Comparison of ENCODE assay signal across 15 cellular contexts in the genomic region with DNA sequence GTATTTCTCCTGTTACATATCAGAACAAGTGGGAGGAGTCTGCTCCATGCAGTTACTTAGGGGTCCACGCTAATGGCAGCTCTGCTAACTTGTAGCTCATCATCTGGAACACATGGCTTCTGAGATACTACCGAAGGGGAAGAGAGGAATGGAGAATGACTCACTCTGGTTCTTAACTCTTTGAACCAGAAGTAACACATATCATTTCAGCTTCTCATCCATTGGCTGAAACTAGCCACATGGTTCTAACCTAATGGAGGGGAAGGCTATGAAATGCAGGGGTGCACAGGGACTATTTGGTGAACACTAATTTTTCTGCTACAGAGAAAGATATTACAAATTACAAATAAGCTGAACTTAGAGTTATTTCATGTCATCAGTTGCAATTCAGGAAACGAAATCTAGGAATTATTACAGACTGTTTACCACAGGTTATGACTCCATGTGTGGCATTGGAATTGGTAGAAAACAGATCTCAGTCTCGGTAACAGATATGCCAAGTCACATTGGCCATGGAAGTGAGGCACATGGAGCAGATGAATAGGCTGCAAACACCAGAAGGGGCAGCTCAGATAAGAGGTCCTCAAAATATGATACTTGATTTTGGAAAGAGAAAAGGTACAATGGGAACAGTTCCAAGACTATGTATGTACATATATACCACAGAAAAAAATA. TPM values are rescaled to one million over a fixed set of nuclear protein-coding genes. Genes with fewer than 3 reads are reported as not detected.
DNase-seq lines count a peak whose midpoint lies in the region; ATAC-seq and TF ChIP-seq lines count a peak whose summit lies in the region.
"Had no signal": no experiment of that assay in that cellular context is flagged by ENCODE, and none has a peak within 500 bp of the region (broad histone marks: within the 10 kb centered on the region; RNA-seq: fewer than 3 reads in every experiment).

No MANE protein-coding gene starts in this region.

- H3K9ac ChIP-seq in SK-N-SH = no peak overlapping the region
- H3K9ac ChIP-seq in PC-3 (ENCODE audit: low read length) = no peak overlapping the region

- intact Hi-C loops in PC-3 (cut with micrococcal nuclease) = no loop called here

- H3K79me2 ChIP-seq in SK-N-SH (ENCODE audit: insufficient read depth) (no peaks in the 10 kb centered on the region), PC-3 (ENCODE audit: low read length) (no peaks in the 10 kb centered on the region), osteoblast (ENCODE audit: insufficient read depth, low read length) (no peaks in the 10 kb centered on the region)

- H3K4me3 ChIP-seq in SK-N-SH (ENCODE audit: low read depth in 2 of 2, low read length in 1 of 2) = no peak overlapping the region
- H3K4me3 ChIP-seq in HEK293 (ENCODE audit: low read depth, low read length) = no peak overlapping the region
- no peak overlapping the region for H3K4me3 ChIP-seq in PC-3 (ENCODE audit: low read length)
- no peak overlapping the region for H3K4me3 ChIP-seq in osteoblast (ENCODE audit: insufficient read depth, low read length)

- H3K4me1 ChIP-seq in SK-N-SH (ENCODE audit: control insufficient read depth in 1 of 2, insufficient read depth in 2 of 2, low read depth in 1 of 2, low read length in 1 of 2) (peaks cover 6 to 8% of the 10 kb centered on the region in 2 experiments; a peak in 2 of 4 replicates), HEK293 (ENCODE audit: control insufficient read depth, insufficient read depth, low read length) (peaks cover 9% of the 10 kb centered on the region), PC-3 (ENCODE audit: insufficient read depth, low read length) (peaks cover 14% of the 10 kb centered on the region), osteoblast (ENCODE audit: insufficient read depth, low read length) (peaks cover 8% of the 10 kb centered on the region)

- H3K27ac ChIP-seq in SK-N-SH (ENCODE audit: low read depth in 2 of 2, low read length in 1 of 2) (no peak overlapping the region), HEK293 (ENCODE audit: extremely low read depth, low read depth, low read length) (no peak overlapping the region), PC-3 (ENCODE audit: low read length) (no peak overlapping the region), osteoblast (ENCODE audit: low read depth, low read length) (no peak overlapping the region)

- no peak for TF ChIP-seq EP300 in SK-N-SH (IDR thresholded peaks at IDR 0.05; ENCODE audit: borderline replicate concordance in 1 of 2, low read depth in 1 of 2, low read length in 1 of 2)

- WGBS in SK-N-SH (ENCODE audit: low lambda C conversion rate) = 52% methylated on average over 4 of the region's 4 CpGs

- ATAC-seq in SK-N-SH treated with all-trans-retinoic acid at 6 μM for 48 hours (no peak), PC-3 (no peak), GM21381 (IDR thresholded peaks at IDR 0.05; ENCODE audit: unreplicated experiment) (no peak)
- ATAC-seq: T-cell had no signal

- no peak overlapping the region for H3K4me2 ChIP-seq in SK-N-SH
- no peak overlapping the region for H3K4me2 ChIP-seq in PC-3 (ENCODE audit: low read length)
- no peak overlapping the region for H3K4me2 ChIP-seq in osteoblast (ENCODE audit: insufficient read depth, low read length)

- DNase-seq in SK-N-SH (peak; percentile 37), PC-3 (peak; percentile 49), osteoblast (ENCODE audit: insufficient read length, low spot score, missing footprints) (peak; percentile 54), NCI-H1092 treated with DMSO at 0.1 percent for 48 hours (lab: John Stamatoyannopoulos, UW) (no peak)
- DNase-seq: Calu3; CD4-positive, alpha-beta T cell; H7; NCI-H1105; NCI-H187; NCI-H524 treated with DMSO at 0.1 percent for 48 hours; NK-92 treated with Interleukin-12 subunit alpha and Interleukin-12 subunit beta, amount 100 ng/mL, for 24 hours; T-cell had no signal

- TF ChIP-seq CTCF in SK-N-SH (IDR thresholded peaks at IDR 0.05) = no peak
- no peak for TF ChIP-seq CTCF in HEK293 (tag by site-specific recombination; IDR thresholded peaks at IDR 0.05)
- no peak for TF ChIP-seq CTCF in PC-3 (conservative IDR thresholded peaks at IDR 0.05; ENCODE audit: low read depth, low read length)
- TF ChIP-seq CTCF in osteoblast (IDR thresholded peaks at IDR 0.05; ENCODE audit: extremely low read depth, low read depth, low read length) = no peak

- no peak overlapping the region for H2AFZ ChIP-seq in SK-N-SH (ENCODE audit: low read depth)
- H2AFZ ChIP-seq in PC-3 (ENCODE audit: low read length) = no peak overlapping the region
- H2AFZ ChIP-seq in osteoblast (ENCODE audit: low read length) = no peak overlapping the region

- H3K9me2 ChIP-seq in SK-N-SH (no peaks in the 10 kb centered on the region), PC-3 (replicated peaks; ENCODE audit: low read length) (no peaks in the 10 kb centered on the region)

- H3K9me3 ChIP-seq in SK-N-SH (peaks cover 7% of the 10 kb centered on the region), HEK293 (ENCODE audit: control insufficient read depth, insufficient read depth, low read depth, low read length) (no peaks in the 10 kb centered on the region), PC-3 (ENCODE audit: low read length) (peaks cover 10% of the 10 kb centered on the region), osteoblast (ENCODE audit: low read depth, low read length) (no peaks in the 10 kb centered on the region)

- peaks cover 6% of the 10 kb centered on the region for H3F3A ChIP-seq in SK-N-SH (replicated peaks; ENCODE audit: insufficient read depth)
- peaks cover 9% of the 10 kb centered on the region for H3F3A ChIP-seq in PC-3 (ENCODE audit: low read length, unreplicated experiment)

- CTCF ChIA-PET in SK-N-SH (lab: Yijun Ruan, JAX) (no interaction called here), HEK293 (lab: Yijun Ruan, JAX) (interaction anchor here (0.6 kb wide), 1 partner anchor 448 kb away, joined by 3 read pairs; no protein-coding TSS in a partner anchor), PC-3 (lab: Charles Lee) (no interaction called here)

- no TSS peak for BruUV-seq in PC-3 (replicated peaks; lab: Mats Ljungman, UMichigan)

- no peaks in the 10 kb centered on the region for H4K20me1 ChIP-seq in SK-N-SH (ENCODE audit: insufficient read depth)
- no peaks in the 10 kb centered on the region for H4K20me1 ChIP-seq in PC-3 (ENCODE audit: low read length)
- H4K20me1 ChIP-seq in osteoblast (ENCODE audit: insufficient read depth, low read length) = no peaks in the 10 kb centered on the region

- no peaks in the 10 kb centered on the region for H3K36me3 ChIP-seq in SK-N-SH (replicated peaks in 1 of 2; ENCODE audit: control insufficient read depth in 1 of 2, insufficient read depth in 2 of 2, low read length in 1 of 2)
- no peaks in the 10 kb centered on the region for H3K36me3 ChIP-seq in HEK293 (ENCODE audit: control insufficient read depth in 2 of 2, insufficient read depth in 1 of 2, low read length in 2 of 2)
- H3K36me3 ChIP-seq in PC-3 (ENCODE audit: low read depth, low read length) = peaks cover 4% of the 10 kb centered on the region; the same call in 1 of the 2 replicates
- no peaks in the 10 kb centered on the region for H3K36me3 ChIP-seq in osteoblast (ENCODE audit: insufficient read depth, low read length)

- POLR2A ChIA-PET in SK-N-SH (lab: Yijun Ruan, JAX) = no interaction called here
- POLR2A ChIA-PET in HEK293 (lab: Yijun Ruan, JAX) = no interaction called here
- POLR2A ChIA-PET in PC-3 (lab: Charles Lee; ENCODE audit: unreplicated experiment) = no interaction called here

- no peak for TF ChIP-seq RAD21 in SK-N-SH (IDR thresholded peaks at IDR 0.05; ENCODE audit: low read length)

- H3K27me3 ChIP-seq in SK-N-SH (ENCODE audit: insufficient read depth) (no peaks in the 10 kb centered on the region), PC-3 (ENCODE audit: low read length) (no peaks in the 10 kb centered on the region), osteoblast (ENCODE audit: insufficient read depth, low read length) (no peaks in the 10 kb centered on the region)

TF ChIP-seq in SK-N-SH, 30 proteins besides CTCF, POLR2A, EP300 and RAD21 (continues in another document):
- TF ChIP-seq JUND (IDR thresholded peaks at IDR 0.05) (no peak), FOSL2 (IDR thresholded peaks at IDR 0.05; ENCODE audit: borderline replicate concordance, low read depth) (no peak), TEAD4 (IDR thresholded peaks at IDR 0.05; ENCODE audit: borderline replicate concordance, insufficient read depth) (no peak)
- TF ChIP-seq, protein P1, sequence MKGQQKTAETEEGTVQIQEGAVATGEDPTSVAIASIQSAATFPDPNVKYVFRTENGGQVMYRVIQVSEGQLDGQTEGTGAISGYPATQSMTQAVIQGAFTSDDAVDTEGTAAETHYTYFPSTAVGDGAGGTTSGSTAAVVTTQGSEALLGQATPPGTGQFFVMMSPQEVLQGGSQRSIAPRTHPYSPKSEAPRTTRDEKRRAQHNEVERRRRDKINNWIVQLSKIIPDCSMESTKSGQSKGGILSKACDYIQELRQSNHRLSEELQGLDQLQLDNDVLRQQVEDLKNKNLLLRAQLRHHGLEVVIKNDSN (IDR thresholded peaks at IDR 0.05; ENCODE audit: borderline replicate concordance, low read depth) = no peak

TF ChIP-seq in HEK293, 187 proteins besides CTCF, POLR2A, EP300 and RAD21 (continues in another document):
- TF ChIP-seq TRIM28 (IDR thresholded peaks at IDR 0.05; ENCODE audit: borderline replicate concordance, low read length) (peak; percentile 98; the same call in 1 of the 2 replicates), ZNF610 (tag by site-specific recombination; IDR thresholded peaks at IDR 0.05; ENCODE audit: borderline replicate concordance) (0 out of 2 replicates have a peak, but pooled peaks have one; percentile 39), ZNF121 (tag by site-specific recombination; IDR thresholded peaks at IDR 0.05) (no peak), ZNF18 (tag by site-specific recombination; IDR thresholded peaks at IDR 0.05) (no peak), FEZF1 (tag by site-specific recombination; IDR thresholded peaks at IDR 0.05) (no peak)

RNA-seq across cellular contexts. Expression of gene KAT6B, which starts 9.4 kb away (rescaled TPM):
- 4.3 and 4.6 TPM in 2 replicates for polyA plus RNA-seq in SK-N-SH (2012; rRNA removed)
- polyA plus RNA-seq in SK-N-SH (2012; cell fraction: cytosol; rRNA removed) = 5.8 and 6.1 TPM in 2 replicates
- 11.5 and 13.6 TPM in 2 replicates for polyA plus RNA-seq in SK-N-SH (2012; cell fraction: nucleus; rRNA removed)
- total RNA-seq in PC-3 (2014; rRNA removed) (83.0 and 94.5 TPM in 2 replicates), osteoblast (24.6 and 30.9 TPM in 2 replicates)
